In genomic region chr5:94751456-94751855, GRCh38 we compare ENCODE assay signal across 1 cellular context.
TF ChIP-seq lines count a peak whose summit lies in the region.

No MANE protein-coding gene starts in this region.

TF ChIP-seq in GM23338, 12 proteins besides CTCF, POLR2A, EP300 and RAD21 (continued from another document):
- no peak for TF ChIP-seq ZNF462 (CRISPR knock-in tag; IDR thresholded peaks at IDR 0.05)
- no peak for TF ChIP-seq EZH2phosphoT487 (IDR thresholded peaks at IDR 0.05; ENCODE audit: unreplicated experiment)
- no peak for TF ChIP-seq JUNB (IDR thresholded peaks at IDR 0.05; ENCODE audit: unreplicated experiment)
- no peak for TF ChIP-seq ETS1 (IDR thresholded peaks at IDR 0.05)
- no peak for TF ChIP-seq ZNF331 (CRISPR knock-in tag; IDR thresholded peaks at IDR 0.05; ENCODE audit: low read depth)
- no peak for TF ChIP-seq REST (IDR thresholded peaks at IDR 0.05; ENCODE audit: unreplicated experiment)
- TF ChIP-seq NANOG (IDR thresholded peaks at IDR 0.05; ENCODE audit: borderline replicate concordance) = no peak
